10 cellular contexts compared by ENCODE assay signal in the genomic region with DNA sequence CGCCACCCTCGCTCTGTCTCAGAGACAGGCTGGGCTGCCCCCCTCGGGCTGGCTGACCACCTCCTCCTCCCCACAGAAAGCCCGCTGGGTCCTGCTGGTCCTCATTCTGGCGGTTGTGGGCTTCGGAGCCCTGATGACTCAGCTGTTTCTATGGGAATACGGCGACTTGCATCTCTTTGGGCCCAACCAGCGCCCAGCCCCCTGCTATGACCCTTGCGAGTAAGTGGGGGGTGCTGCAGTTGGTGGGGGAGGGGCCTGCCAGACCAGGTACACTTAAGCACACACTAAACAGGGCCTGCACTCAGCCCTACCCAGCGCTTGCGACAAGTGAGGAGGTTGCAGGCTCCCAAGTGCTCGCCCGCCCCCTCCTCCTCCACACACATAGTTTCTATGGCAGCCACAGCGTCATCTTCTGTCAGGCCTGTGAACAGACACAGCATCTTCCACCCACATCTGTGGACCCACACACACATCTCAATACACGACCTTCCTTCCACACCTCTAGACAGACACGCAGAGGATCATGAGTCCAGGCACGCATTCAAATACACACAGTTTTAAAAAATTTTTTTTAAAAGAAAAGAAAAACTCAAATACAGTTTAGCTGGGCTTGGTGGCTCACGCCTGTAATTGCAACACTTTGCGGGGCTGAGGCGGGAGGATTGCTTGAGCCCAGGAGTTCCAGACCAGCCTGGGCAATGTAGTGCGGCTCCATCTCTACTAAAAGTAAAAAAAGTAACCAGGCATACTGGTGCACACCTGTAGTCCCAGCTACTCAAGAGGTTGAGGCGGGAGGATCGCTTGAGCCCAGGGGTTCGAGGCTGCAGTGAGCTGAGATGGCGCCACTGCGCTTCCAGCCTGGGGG. TPM values are rescaled to one million over a fixed set of nuclear protein-coding genes. Genes with fewer than 3 reads are reported as not detected.
A peak's percentile ranks its signal among the peaks of the same experiment; 100 is the strongest.
DNase-seq lines count a peak whose midpoint lies in the region; ATAC-seq and TF ChIP-seq lines count a peak whose summit lies in the region.
"Had no signal": no experiment of that assay in that cellular context is flagged by ENCODE, and none has a peak within 500 bp of the region (broad histone marks: within the 10 kb centered on the region; RNA-seq: fewer than 3 reads in every experiment).

No MANE protein-coding gene starts in this region.

- in situ Hi-C loops in KBM-7 (cut with MboI; ENCODE audit: low pct_unique_long_range_greater_than_20kb, low sequenced_read_pairs), result no loop called here

- H3K36me3 Mint-ChIP-seq in WTC11, result peaks cover 7% of the 10 kb centered on the region
- peaks cover 4% of the 10 kb centered on the region for H3K36me3 Mint-ChIP-seq in progenitor cell of endocrine pancreas (ENCODE audit: insufficient read depth)
- H3K36me3 Mint-ChIP-seq in activated naive CD4-positive, alpha-beta T cell treated with anti-CD3 and anti-CD28 coated beads, Interleukin-2, amount 10 ng/mL, durations not matched to agents 7 days and 5 days, result peaks cover 14% of the 10 kb centered on the region

- H3K4me1 Mint-ChIP-seq in WTC11, result peaks cover 12% of the 10 kb centered on the region
- peaks cover 13% of the 10 kb centered on the region for H3K4me1 Mint-ChIP-seq in progenitor cell of endocrine pancreas (ENCODE audit: low read depth)
- H3K4me1 Mint-ChIP-seq in activated naive CD4-positive, alpha-beta T cell treated with anti-CD3 and anti-CD28 coated beads, Interleukin-2, amount 10 ng/mL, durations not matched to agents 7 days and 5 days, result peaks cover 25% of the 10 kb centered on the region

- CTCF ChIA-PET in WTC11 (lab: Charles Lee), result interaction anchor here (1.0 to 4.1 kb wide), 11 partner anchors 10 to 232 kb away, joined by 3 to 28 read pairs (median 5); partner anchors contain the start of genes BLVRB, C19orf47, PLD3 and TTC9B
- CTCF ChIA-PET in activated naive CD4-positive, alpha-beta T cell treated with anti-CD3 and anti-CD28 coated beads, Interleukin-2, amount 10 ng/mL, durations not matched to agents 7 days and 5 days (lab: Charles Lee), result no interaction called here

- no peaks in the 10 kb centered on the region for H3K9me3 Mint-ChIP-seq in WTC11
- no peaks in the 10 kb centered on the region for H3K9me3 Mint-ChIP-seq in progenitor cell of endocrine pancreas (ENCODE audit: low read depth)
- H3K9me3 Mint-ChIP-seq in activated naive CD4-positive, alpha-beta T cell treated with anti-CD3 and anti-CD28 coated beads, Interleukin-2, amount 10 ng/mL, durations not matched to agents 7 days and 5 days, result no peaks in the 10 kb centered on the region
- H3K9me3 Mint-ChIP-seq: activated B cell treated with CpG ODN at 0.5 μM for 24 hours had no signal

- H3K4me3 ChIP-seq in iPS-11a (ENCODE audit: low read depth, low read length), result peak overlapping the region; percentile 61

- H3K27ac Mint-ChIP-seq in WTC11 (peak overlapping the region; percentile 92), progenitor cell of endocrine pancreas (peak overlapping the region; percentile 88)
- no peak overlapping the region for H3K27ac Mint-ChIP-seq in activated naive CD4-positive, alpha-beta T cell treated with anti-CD3 and anti-CD28 coated beads, Interleukin-2, amount 10 ng/mL, durations not matched to agents 7 days and 5 days
- H3K27ac Mint-ChIP-seq: activated B cell treated with CpG ODN at 0.5 μM for 24 hours had no signal

- peak; percentile 69 for ATAC-seq in WTC11

- H3K4me3 Mint-ChIP-seq in WTC11 (peak overlapping the region; percentile 65), progenitor cell of endocrine pancreas (ENCODE audit: low read depth) (peak overlapping the region; percentile 77)
- no peak overlapping the region for H3K4me3 Mint-ChIP-seq in activated naive CD4-positive, alpha-beta T cell treated with anti-CD3 and anti-CD28 coated beads, Interleukin-2, amount 10 ng/mL, durations not matched to agents 7 days and 5 days
- H3K4me3 Mint-ChIP-seq: activated B cell treated with CpG ODN at 0.5 μM for 24 hours had no signal

- peaks cover 5% of the 10 kb centered on the region; the same call in 1 of the 2 replicates for H3K27me3 Mint-ChIP-seq in WTC11 (ENCODE audit: low read depth)
- no peaks in the 10 kb centered on the region for H3K27me3 Mint-ChIP-seq in progenitor cell of endocrine pancreas
- no peaks in the 10 kb centered on the region for H3K27me3 Mint-ChIP-seq in activated naive CD4-positive, alpha-beta T cell treated with anti-CD3 and anti-CD28 coated beads, Interleukin-2, amount 10 ng/mL, durations not matched to agents 7 days and 5 days
- H3K27me3 Mint-ChIP-seq: activated B cell treated with CpG ODN at 0.5 μM for 24 hours had no signal

- peak; percentile 29 for DNase-seq in KBM-7
- peak; percentile 64 for DNase-seq in WTC11 (ENCODE audit: low spot score)
- peak; percentile 60 for DNase-seq in progenitor cell of endocrine pancreas (ENCODE audit: low spot score, unreplicated experiment)
- no peak for DNase-seq in activated naive CD4-positive, alpha-beta T cell treated with anti-CD3 and anti-CD28 coated beads, Interleukin-2, amount 10 ng/mL, durations not matched to agents 7 days and 5 days
- no peak for DNase-seq in NCI-H1105 (lab: John Stamatoyannopoulos, UW)
- no peak for DNase-seq in central memory CD4-positive, alpha-beta T cell
- no peak for DNase-seq in NCI-H345 treated with DMSO at 0.1 percent for 48 hours (lab: John Stamatoyannopoulos, UW; ENCODE audit: unreplicated experiment)
- DNase-seq: activated B cell treated with CpG ODN at 0.5 μM for 24 hours had no signal

- TF ChIP-seq CTCF in WTC11 (IDR thresholded peaks at IDR 0.05), result no peak; the same call in 1 of the 2 replicates
- no peak for TF ChIP-seq CTCF in progenitor cell of endocrine pancreas (IDR thresholded peaks at IDR 0.05; ENCODE audit: unreplicated experiment)

- POLR2A ChIA-PET in WTC11 (lab: Charles Lee), result interaction anchor here (0.9 to 1.4 kb wide), 4 partner anchors 14 to 54 kb away, joined by 3 to 6 read pairs (median 3); partner anchors contain the start of gene C19orf47

TF ChIP-seq in WTC11, 78 proteins besides CTCF, POLR2A, EP300 and RAD21 (continues in another document):
- TF ChIP-seq AR (CRISPR knock-in tag; IDR thresholded peaks at IDR 0.05) (no peak), SP1 (CRISPR knock-in tag; conservative IDR thresholded peaks at IDR 0.05) (0 out of 2 replicates have a peak, but pooled peaks have one; percentile 45), NFE2L1 (CRISPR knock-in tag; IDR thresholded peaks at IDR 0.05) (peak; percentile 98), ZNF532 (CRISPR knock-in tag; IDR thresholded peaks at IDR 0.05; ENCODE audit: borderline replicate concordance) (no peak)

RNA-seq across cellular contexts. Expression of gene PLD3, which starts 18.4 kb away (rescaled TPM):
- total RNA-seq in WTC11 (2021) (190 to 200 TPM (median 193 TPM) in 3 replicates), progenitor cell of endocrine pancreas (349 and 353 TPM in 2 replicates)

RNA-seq across cellular contexts. Expression of gene C19orf47, which starts 18.7 kb away (rescaled TPM):
- total RNA-seq in WTC11 (2021) (14.7 to 17.2 TPM (median 15.6 TPM) in 3 replicates), progenitor cell of endocrine pancreas (19.0 and 19.1 TPM in 2 replicates)

RNA-seq across cellular contexts. Expression of gene HIPK4, which starts 23.1 kb away (rescaled TPM):
- total RNA-seq in WTC11 (2021) (0.21 to 0.31 TPM (median 0.25 TPM) in 3 replicates), progenitor cell of endocrine pancreas (0.11 TPM in 1 of 2 replicates, not detected in the other)
- total RNA-seq: G401 had no signal

RNA-seq across cellular contexts. Expression of gene PRX, which starts 46.2 kb away (rescaled TPM):
- total RNA-seq in WTC11 (2021) (8.2 to 8.4 TPM (median 8.3 TPM) in 3 replicates), progenitor cell of endocrine pancreas (0.96 and 1.2 TPM in 2 replicates)

RNA-seq across cellular contexts. Expression of gene SERTAD1, which starts 58.9 kb away (rescaled TPM):
- total RNA-seq in WTC11 (2021), result 6.8 to 8.6 TPM (median 7.4 TPM) in 3 replicates
- total RNA-seq in progenitor cell of endocrine pancreas, result 4.1 and 4.4 TPM in 2 replicates

Comparison
In these comparisons a context has a peak if more than half of its experiments do, and no peak if none do; other contexts are left out.
1. DNase-seq: peak in KBM-7 (single experiment), WTC11 (single experiment) and progenitor cell of endocrine pancreas (single experiment); none in activated naive CD4-positive, alpha-beta T cell treated with anti-CD3 and anti-CD28 coated beads, Interleukin-2, amount 10 ng/mL, durations not matched to agents 7 days and 5 days (single experiment), NCI-H1105 (single experiment), central memory CD4-positive, alpha-beta T cell (single experiment) and NCI-H345 treated with DMSO at 0.1 percent for 48 hours (single experiment).